8 cellular contexts compared by ENCODE assay signal in the genomic region with DNA sequence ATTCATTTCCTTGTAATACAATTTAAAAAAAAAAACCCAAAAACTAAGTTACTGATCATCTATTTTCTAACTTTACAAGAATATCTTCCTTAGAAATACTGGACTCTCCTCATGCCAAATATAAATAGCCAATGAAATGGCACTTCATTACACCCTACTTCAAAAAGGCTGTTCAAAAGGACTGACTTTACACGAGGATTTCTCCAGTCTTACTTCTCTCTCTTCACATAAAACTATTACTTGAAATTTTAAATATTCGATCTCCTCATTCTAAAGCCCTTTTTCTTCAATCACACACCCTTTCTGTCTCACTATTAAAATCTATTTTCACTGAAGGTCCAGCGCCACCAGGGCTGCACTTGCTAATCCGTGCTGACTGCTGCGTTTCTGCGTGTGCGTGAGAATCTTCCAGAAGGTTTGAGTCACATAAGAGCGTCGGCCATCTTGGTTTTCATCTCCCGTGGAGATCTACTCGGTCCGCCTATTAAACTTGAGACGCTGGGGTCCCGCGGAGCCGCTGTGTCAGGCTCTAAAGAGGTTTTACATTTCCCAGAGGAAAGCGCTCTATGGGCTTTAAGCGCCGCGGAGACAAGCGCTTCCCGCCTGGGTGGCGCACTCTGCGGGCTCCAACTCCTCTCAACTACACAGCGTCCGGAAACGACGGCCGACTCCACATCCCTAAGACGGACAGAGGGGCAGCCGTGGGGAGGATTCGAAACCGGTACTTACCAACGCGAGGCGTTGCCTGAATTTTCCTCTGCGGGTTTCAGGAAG. TPM values are rescaled to one million over a fixed set of nuclear protein-coding genes. Genes with fewer than 3 reads are reported as not detected.
A peak's percentile ranks its signal among the peaks of the same experiment; 100 is the strongest.
DNase-seq lines count a peak whose midpoint lies in the region; ATAC-seq, FAIRE-seq and TF ChIP-seq lines count a peak whose summit lies in the region.

No MANE protein-coding gene starts in this region.

- H3K36me3 ChIP-seq in astrocyte (ENCODE audit: insufficient read depth, low read length) (no peaks in the 10 kb centered on the region), hepatocyte (replicated peaks; ENCODE audit: insufficient read depth, low read depth) (no peaks in the 10 kb centered on the region)

- peak overlapping the region; percentile 96 for H3K9ac ChIP-seq in astrocyte (ENCODE audit: low read length)

- H3K9me3 ChIP-seq in astrocyte (ENCODE audit: insufficient read depth, low read depth, low read length) (peaks cover 5% of the 10 kb centered on the region), hepatocyte (ENCODE audit: low read depth) (peaks cover 6% of the 10 kb centered on the region)

- H4K20me1 ChIP-seq in astrocyte (ENCODE audit: insufficient read depth, low read length) (peaks cover 12% of the 10 kb centered on the region), hepatocyte (ENCODE audit: insufficient read depth, poor library complexity, severe bottlenecking) (no peaks in the 10 kb centered on the region)

- WGBS in hepatocyte (ENCODE audit: low lambda C conversion rate, missing lambda C conversion rate), result 41% methylated on average over 37 of the region's 37 CpGs

- peaks cover 29% of the 10 kb centered on the region for H3K9me3 Mint-ChIP-seq in astrocyte (ENCODE audit: unreplicated experiment)

- no peak for FAIRE-seq in astrocyte (lab: Jason Lieb, UNC)

- ATAC-seq in HG02623 (IDR thresholded peaks at IDR 0.05; ENCODE audit: unreplicated experiment) (peak; percentile 26), GM19328 (IDR thresholded peaks at IDR 0.05; ENCODE audit: unreplicated experiment) (no peak)

- H2AFZ ChIP-seq in astrocyte (ENCODE audit: low read depth, low read length), result peak overlapping the region; percentile 97
- H2AFZ ChIP-seq in hepatocyte, result peak overlapping the region; percentile 64

- peak overlapping the region; percentile 95 for H3K27ac Mint-ChIP-seq in astrocyte (ENCODE audit: unreplicated experiment)

- H3K4me1 ChIP-seq in astrocyte (ENCODE audit: insufficient read depth, low read length), result no peaks in the 10 kb centered on the region
- peaks cover 6% of the 10 kb centered on the region for H3K4me1 ChIP-seq in hepatocyte (ENCODE audit: insufficient read depth)

- H3K79me2 ChIP-seq in astrocyte (ENCODE audit: insufficient read depth, low read length), result peaks cover 44% of the 10 kb centered on the region
- peaks cover 33% of the 10 kb centered on the region for H3K79me2 ChIP-seq in hepatocyte

- peaks cover 4% of the 10 kb centered on the region for H3K36me3 Mint-ChIP-seq in astrocyte (ENCODE audit: low read depth, unreplicated experiment)

- H3K4me3 ChIP-seq in astrocyte (ENCODE audit: insufficient read depth, low read depth, low read length) (peak overlapping the region; percentile 92), hepatocyte (peak overlapping the region; percentile 25)

- H3K4me3 Mint-ChIP-seq in astrocyte (ENCODE audit: unreplicated experiment), result peak overlapping the region; percentile 94

- no peak for TF ChIP-seq CTCF in astrocyte (IDR thresholded peaks at IDR 0.05; ENCODE audit: insufficient read depth, low read depth, low read length)
- peak; percentile 18 for TF ChIP-seq CTCF in hepatocyte (IDR thresholded peaks at IDR 0.05; ENCODE audit: poor library complexity)

- H3K4me1 Mint-ChIP-seq in astrocyte (ENCODE audit: low read depth, unreplicated experiment), result peaks cover 11% of the 10 kb centered on the region

- H3K27ac ChIP-seq in astrocyte (ENCODE audit: low read depth, low read length), result peak overlapping the region; percentile 98
- peak overlapping the region; percentile 98 for H3K27ac ChIP-seq in hepatocyte

- H3K27me3 ChIP-seq in astrocyte (ENCODE audit: insufficient read depth, low read length) (no peaks in the 10 kb centered on the region), hepatocyte (no peaks in the 10 kb centered on the region)

- peak overlapping the region; percentile 96 for H3K4me2 ChIP-seq in astrocyte (ENCODE audit: low read length)
- H3K4me2 ChIP-seq in hepatocyte, result peak overlapping the region; percentile 76

- no peaks in the 10 kb centered on the region for H3K9me2 ChIP-seq in hepatocyte (replicated peaks; ENCODE audit: insufficient read depth)

- DNase-seq in GF-D8 (lab: John Stamatoyannopoulos, UW) (peak; percentile 65), NCI-H1436 treated with DMSO at 0.1 percent for 48 hours (lab: John Stamatoyannopoulos, UW) (peak; percentile 41), T-helper 9 cell (peak; percentile 38), astrocyte (ENCODE audit: low read depth) (peak; percentile 76), hepatocyte (ENCODE audit: low spot score) (peak; percentile 80), renal cortical epithelial cell (ENCODE audit: low read depth) (peak; percentile 69)

- H3K27me3 Mint-ChIP-seq in astrocyte (ENCODE audit: low read depth, unreplicated experiment), result peaks cover 2% of the 10 kb centered on the region

RNA-seq across cellular contexts. Expression of a gene that starts 0.6 kb away (rescaled TPM):
- total RNA-seq in astrocyte (17.1 and 19.4 TPM in 2 replicates), hepatocyte (12.8 and 17.5 TPM in 2 replicates), renal cortical epithelial cell (8.3 and 13.7 TPM in 2 replicates)
- polyA plus RNA-seq in hepatocyte, result 9.5 and 11.1 TPM in 2 replicates
